17 cellular contexts compared by ENCODE assay signal in genomic region chr5:95771892-95772291, GRCh38.
"Had no signal": no experiment of that assay in that cellular context is flagged by ENCODE, and none has a peak within 500 bp of the region (broad histone marks: within the 10 kb centered on the region; RNA-seq: fewer than 3 reads in every experiment).

No MANE protein-coding gene starts in this region.

- ATAC-seq: activated T-helper 17 cell treated with anti-CD3 and anti-CD28 coated beads, Interleukin-2, amount 50 U/mL, for 72 hours; gastroesophageal sphincter; stimulated activated naive CD8-positive, alpha-beta T cell treated with anti-CD3 and anti-CD28 coated beads, Interleukin-15, Interleukin-2, amounts not matched to agents 100 U/mL and 50 U/mL, for 24 hours had no signal

- DNase-seq: activated B cell treated with CpG ODN at 0.5 μM for 24 hours; activated CD4-positive, alpha-beta T cell treated with anti-CD3 and anti-CD28 coated beads, Interleukin-2, amount 10 ng/mL, durations not matched to agents 24 days and 14 days; activated CD8-positive, alpha-beta memory T cell treated with anti-CD3 and anti-CD28 coated beads for 24 hours; activated naive CD4-positive, alpha-beta T cell treated with anti-CD3 and anti-CD28 coated beads for 36 hours; central memory CD4-positive, alpha-beta T cell; effector memory CD4-positive, alpha-beta T cell; hypothalamus; posterior cingulate gyrus; sigmoid colon; stimulated activated CD4-positive, alpha-beta T cell treated with anti-CD3 and anti-CD28 coated beads, Interleukin-4, amount 100 ng/mL, for 1 hour; stimulated activated CD8-positive, alpha-beta memory T cell treated with anti-CD3 and anti-CD28 coated beads, Interleukin-4, amount 100 ng/mL, for 48 hours; stimulated activated naive CD8-positive, alpha-beta T cell treated with anti-CD3 and anti-CD28 coated beads, Interleukin-15, Interleukin-2, amounts not matched to agents 100 U/mL and 50 U/mL, for 24 hours had no signal

- H3K9me3 Mint-ChIP-seq: activated B cell treated with CpG ODN at 0.5 μM for 24 hours; activated CD4-positive, alpha-beta T cell treated with anti-CD3 and anti-CD28 coated beads, Interleukin-2, amount 10 ng/mL, durations not matched to agents 24 days and 14 days; activated naive CD4-positive, alpha-beta T cell treated with anti-CD3 and anti-CD28 coated beads for 36 hours; activated T-helper 17 cell treated with anti-CD3 and anti-CD28 coated beads, Interleukin-2, amount 50 U/mL, for 72 hours; T-helper 1 cell treated with Interleukin-12 subunit alpha and Interleukin-12 subunit beta and Interleukin-4 antibody, amounts not matched to agents 30 μg/mL and 1 μg/mL, for 36 hours had no signal

- H3K36me3 ChIP-seq: thoracic aorta had no signal

- H3K4me1 Mint-ChIP-seq: activated B cell treated with CpG ODN at 0.5 μM for 24 hours; activated CD4-positive, alpha-beta T cell treated with anti-CD3 and anti-CD28 coated beads, Interleukin-2, amount 10 ng/mL, durations not matched to agents 24 days and 14 days; activated T-helper 17 cell treated with anti-CD3 and anti-CD28 coated beads, Interleukin-2, amount 50 U/mL, for 72 hours had no signal

- FAIRE-seq: urothelium cell line had no signal

- H3K4me3 Mint-ChIP-seq: activated B cell treated with CpG ODN at 0.5 μM for 24 hours; activated CD4-positive, alpha-beta T cell treated with anti-CD3 and anti-CD28 coated beads, Interleukin-2, amount 10 ng/mL, durations not matched to agents 24 days and 14 days; activated naive CD4-positive, alpha-beta T cell treated with anti-CD3 and anti-CD28 coated beads for 36 hours; activated T-helper 17 cell treated with anti-CD3 and anti-CD28 coated beads, Interleukin-2, amount 50 U/mL, for 72 hours; T-helper 1 cell treated with Interleukin-12 subunit alpha and Interleukin-12 subunit beta and Interleukin-4 antibody, amounts not matched to agents 30 μg/mL and 1 μg/mL, for 36 hours had no signal

- H3K27ac ChIP-seq: thoracic aorta had no signal

- H3K27me3 Mint-ChIP-seq: activated B cell treated with CpG ODN at 0.5 μM for 24 hours had no signal

- H3K4me3 ChIP-seq: gastroesophageal sphincter, sigmoid colon, thoracic aorta had no signal

- H3K27ac Mint-ChIP-seq: activated B cell treated with CpG ODN at 0.5 μM for 24 hours; activated CD4-positive, alpha-beta T cell treated with anti-CD3 and anti-CD28 coated beads, Interleukin-2, amount 10 ng/mL, durations not matched to agents 24 days and 14 days; activated naive CD4-positive, alpha-beta T cell treated with anti-CD3 and anti-CD28 coated beads for 36 hours; activated T-helper 17 cell treated with anti-CD3 and anti-CD28 coated beads, Interleukin-2, amount 50 U/mL, for 72 hours; T-helper 1 cell treated with Interleukin-12 subunit alpha and Interleukin-12 subunit beta and Interleukin-4 antibody, amounts not matched to agents 30 μg/mL and 1 μg/mL, for 36 hours had no signal

- H3K27me3 ChIP-seq: gastroesophageal sphincter, sigmoid colon had no signal

- H3K9me3 ChIP-seq: gastroesophageal sphincter, sigmoid colon, thoracic aorta had no signal
